In genomic region chr13:96710166-96710866, GRCh38 we compare ENCODE assay signal across 18 cellular contexts.
"Had no signal": no experiment of that assay in that cellular context is flagged by ENCODE, and none has a peak within 500 bp of the region (broad histone marks: within the 10 kb centered on the region; RNA-seq: fewer than 3 reads in every experiment).

No MANE protein-coding gene starts in this region.

- H3K27ac ChIP-seq: coronary artery, epithelial cell of prostate, right lobe of liver, testis had no signal

- H3K36me3 ChIP-seq: right lobe of liver had no signal

- H3K4me3 ChIP-seq: coronary artery, mucosa of descending colon, right lobe of liver, testis had no signal

- H3K9me3 ChIP-seq: mucosa of descending colon, right lobe of liver, testis had no signal

- ATAC-seq: mucosa of descending colon; natural killer cell; right lobe of liver; stimulated activated naive CD8-positive, alpha-beta T cell treated with anti-CD3 and anti-CD28 coated beads, Interleukin-15, amount 100 ng/mL, for 72 hours had no signal

- H3K4me1 ChIP-seq: right lobe of liver, testis had no signal

- DNase-seq: activated CD4-positive, alpha-beta T cell treated with anti-CD3 and anti-CD28 coated beads, Interleukin-2, amount 50 U/mL, for 4 hours; activated gamma-delta T cell; activated naive CD8-positive, alpha-beta T cell treated with anti-CD3 and anti-CD28 coated beads, Interleukin-2, amount 10 ng/mL, durations not matched to agents 7 days and 5 days; activated T-cell treated with anti-CD3 and anti-CD28 coated beads, Interleukin-2, amount 50 U/mL, for 24 hours; effector CD8-positive, alpha-beta T cell; hippocampal formation; mammary epithelial cell; mucosa of descending colon; natural killer cell; nucleus accumbens; right lobe of liver; stimulated activated CD4-positive, alpha-beta T cell treated with anti-CD3 and anti-CD28 coated beads, Interleukin-4, amount 100 ng/mL, for 1 hour; stimulated activated CD8-positive, alpha-beta memory T cell treated with anti-CD3 and anti-CD28 coated beads, Interleukin-4, amount 100 ng/mL, for 48 hours; stimulated activated naive CD8-positive, alpha-beta T cell treated with anti-CD3 and anti-CD28 coated beads, Interleukin-15, amount 100 ng/mL, for 72 hours; T-helper 2 cell; testis had no signal

- H3K27me3 ChIP-seq: right lobe of liver, testis had no signal
